Comparison of ENCODE assay signal across 18 cellular contexts in the genomic region with DNA sequence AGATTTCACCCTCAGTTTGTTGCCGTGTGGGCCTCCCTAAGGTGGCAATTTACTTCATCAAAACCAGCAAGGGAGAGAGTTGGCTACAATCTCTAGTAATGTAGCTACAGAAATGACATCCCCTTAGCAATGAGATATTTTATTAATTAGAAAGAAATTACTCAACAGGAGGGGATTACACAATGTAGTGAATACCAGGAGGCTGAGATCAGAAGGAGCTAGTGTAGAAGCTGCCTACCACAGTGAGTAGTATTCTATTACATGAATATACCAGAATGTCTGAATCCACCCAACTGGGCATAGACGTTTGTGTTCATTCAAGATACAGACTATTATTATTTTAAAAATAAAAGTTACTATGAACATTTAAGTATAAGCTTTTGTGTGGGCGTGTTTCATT.
DNase-seq lines count a peak whose midpoint lies in the region; ATAC-seq, FAIRE-seq and TF ChIP-seq lines count a peak whose summit lies in the region.
"Had no signal": no experiment of that assay in that cellular context is flagged by ENCODE, and none has a peak within 500 bp of the region (broad histone marks: within the 10 kb centered on the region; RNA-seq: fewer than 3 reads in every experiment).

No MANE protein-coding gene starts in this region.

- H3K9ac ChIP-seq in GM23248 (no peak overlapping the region), astrocyte (ENCODE audit: low read length) (no peak overlapping the region)

- no peak for ATAC-seq in GM19395 (IDR thresholded peaks at IDR 0.05; ENCODE audit: unreplicated experiment)
- ATAC-seq in HG02938 (IDR thresholded peaks at IDR 0.05; ENCODE audit: unreplicated experiment): no peak
- no peak for ATAC-seq in GM19467 (IDR thresholded peaks at IDR 0.05; ENCODE audit: unreplicated experiment)
- ATAC-seq: Panc1, Right ventricle myocardium inferior, SK-N-SH treated with all-trans-retinoic acid at 6 μM for 48 hours had no signal

- H3K9me2 ChIP-seq in GM23248 (ENCODE audit: insufficient read depth): no peaks in the 10 kb centered on the region; the same call in 1 of the 2 replicates

- H3K4me1 ChIP-seq in GM23248 (ENCODE audit: insufficient read depth): peaks cover 10% of the 10 kb centered on the region; the same call in 1 of the 2 replicates
- H3K4me1 ChIP-seq in astrocyte (ENCODE audit: insufficient read depth, low read length): no peaks in the 10 kb centered on the region
- H3K4me1 ChIP-seq: Caco-2 had no signal

- H3K9me3 ChIP-seq in GM23248 (ENCODE audit: low read depth): no peaks in the 10 kb centered on the region
- H3K9me3 ChIP-seq in astrocyte (ENCODE audit: insufficient read depth, low read depth, low read length): no peaks in the 10 kb centered on the region
- H3K9me3 ChIP-seq: Caco-2 had no signal

- H3K27me3 Mint-ChIP-seq in astrocyte (ENCODE audit: low read depth, unreplicated experiment): no peaks in the 10 kb centered on the region
- H3K27me3 Mint-ChIP-seq: IgD-negative memory B cell had no signal

- no peak overlapping the region for H3K4me2 ChIP-seq in GM23248 (ENCODE audit: unreplicated experiment)
- H3K4me2 ChIP-seq in astrocyte (ENCODE audit: low read length): no peak overlapping the region

- peaks cover 7% of the 10 kb centered on the region for H3K4me1 Mint-ChIP-seq in astrocyte (ENCODE audit: low read depth, unreplicated experiment)
- H3K4me1 Mint-ChIP-seq: IgD-negative memory B cell had no signal

- H3K36me3 Mint-ChIP-seq in astrocyte (ENCODE audit: low read depth, unreplicated experiment): no peaks in the 10 kb centered on the region

- H3K9me3 Mint-ChIP-seq in astrocyte (ENCODE audit: unreplicated experiment): no peaks in the 10 kb centered on the region

- no peak overlapping the region for H3K27ac ChIP-seq in GM23248
- no peak overlapping the region for H3K27ac ChIP-seq in astrocyte (ENCODE audit: low read depth, low read length)

- FAIRE-seq in astrocyte (lab: Jason Lieb, UNC): no peak

- DNase-seq in AG08395 (ENCODE audit: low spot score) (peak; percentile 10), GM23248 (peak; percentile 72), astrocyte (ENCODE audit: low read depth) (peak; percentile 37), fibroblast of peridontal ligament (ENCODE audit: extremely low read depth) (peak; percentile 11)
- DNase-seq in activated naive CD4-positive, alpha-beta T cell (lab: John Stamatoyannopoulos, UW): no peak
- DNase-seq: AML-193, Caco-2, DMS53, NCI-H1048, NCI-H1694 treated with DMSO at 0.1 percent for 48 hours, NCI-H446 had no signal

- H3K4me3 ChIP-seq in GM23248: no peak overlapping the region
- no peak overlapping the region for H3K4me3 ChIP-seq in astrocyte (ENCODE audit: insufficient read depth, low read depth, low read length)

- H3K4me3 Mint-ChIP-seq in astrocyte (ENCODE audit: unreplicated experiment): no peak overlapping the region
- H3K4me3 Mint-ChIP-seq: IgD-negative memory B cell had no signal

- H3K36me3 ChIP-seq in GM23248 (ENCODE audit: low read depth) (no peaks in the 10 kb centered on the region), astrocyte (ENCODE audit: insufficient read depth, low read length) (no peaks in the 10 kb centered on the region)

- no peaks in the 10 kb centered on the region for H3K79me2 ChIP-seq in GM23248 (ENCODE audit: insufficient read depth)
- no peaks in the 10 kb centered on the region for H3K79me2 ChIP-seq in astrocyte (ENCODE audit: insufficient read depth, low read length)

- 61 to 67% methylated on average over 3 of the region's 3 CpGs for WGBS in GM23248 (ENCODE audit: low coverage in 1 of 2, low lambda C conversion rate in 2 of 2, missing lambda C conversion rate in 2 of 2), 2 experiments

- H4K20me1 ChIP-seq in GM23248 (ENCODE audit: insufficient read depth) (no peaks in the 10 kb centered on the region), astrocyte (ENCODE audit: insufficient read depth, low read length) (no peaks in the 10 kb centered on the region)

- H2AFZ ChIP-seq in GM23248: no peak overlapping the region
- H2AFZ ChIP-seq in astrocyte (ENCODE audit: low read depth, low read length): no peak overlapping the region

- peaks cover 6% of the 10 kb centered on the region; the same call in 1 of the 2 replicates for H3F3A ChIP-seq in GM23248 (ENCODE audit: insufficient read depth)

- in situ Hi-C loops in GM23248 (cut with MboI): no loop called here

- H3K27me3 ChIP-seq in GM23248 (replicated peaks; ENCODE audit: insufficient read depth) (no peaks in the 10 kb centered on the region), astrocyte (ENCODE audit: insufficient read depth, low read length) (no peaks in the 10 kb centered on the region)

- no peak overlapping the region for H3K27ac Mint-ChIP-seq in astrocyte (ENCODE audit: unreplicated experiment)
- H3K27ac Mint-ChIP-seq: IgD-negative memory B cell had no signal

- TF ChIP-seq CTCF in astrocyte (IDR thresholded peaks at IDR 0.05; ENCODE audit: insufficient read depth, low read depth, low read length): no peak

Comparison
In these comparisons a context has a peak if more than half of its experiments do, and no peak if none do; other contexts are left out.
1. DNase-seq: peak in AG08395 (single experiment), GM23248 (single experiment), astrocyte (single experiment) and fibroblast of peridontal ligament (single experiment); none in activated naive CD4-positive, alpha-beta T cell (0 of 4).